ENCODE assay signal across 10 cellular contexts in the genomic region with DNA sequence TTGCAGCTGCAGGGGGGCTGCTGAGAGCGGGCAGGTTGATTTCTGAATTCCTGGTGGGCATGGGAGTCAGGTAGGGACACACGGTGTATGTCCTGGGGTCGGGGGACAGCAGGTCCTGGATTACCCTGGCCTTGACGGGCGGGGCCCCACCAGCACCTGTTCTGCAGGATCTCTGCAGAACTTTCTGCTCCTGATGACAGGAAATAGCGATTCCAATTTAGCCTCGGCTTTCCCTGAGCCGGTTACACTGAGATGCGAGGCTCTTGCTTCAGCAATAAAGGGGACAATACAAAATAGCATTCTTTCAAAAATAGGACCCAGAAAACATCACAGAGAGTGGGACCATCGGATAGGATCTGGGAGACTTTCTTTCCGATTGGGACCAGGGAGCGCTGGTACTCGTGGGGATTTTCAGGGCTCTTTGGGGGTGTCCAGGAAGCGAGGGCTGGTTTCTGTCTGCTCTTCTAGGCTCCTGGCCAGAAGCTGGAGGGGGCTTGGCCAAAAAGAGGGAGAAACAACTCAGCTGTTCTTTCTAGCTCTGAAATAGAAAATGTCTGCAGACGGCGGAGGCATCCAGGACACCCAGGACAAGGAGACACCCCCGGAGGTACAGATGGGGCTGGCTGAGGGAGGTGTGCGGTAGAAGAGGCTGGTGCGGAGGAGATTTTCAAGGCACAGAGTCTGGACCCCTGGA. TPM values are rescaled to one million over a fixed set of nuclear protein-coding genes. Genes with fewer than 3 reads are reported as not detected.
DNase-seq lines count a peak whose midpoint lies in the region; ATAC-seq and TF ChIP-seq lines count a peak whose summit lies in the region.
"Had no signal": no experiment of that assay in that cellular context is flagged by ENCODE, and none has a peak within 500 bp of the region (broad histone marks: within the 10 kb centered on the region; RNA-seq: fewer than 3 reads in every experiment).

No MANE protein-coding gene starts in this region.

- H3K9me3 Mint-ChIP-seq in neural crest cell, result no peaks in the 10 kb centered on the region
- H3K9me3 Mint-ChIP-seq in effector memory CD8-positive, alpha-beta T cell, result no peaks in the 10 kb centered on the region
- H3K9me3 Mint-ChIP-seq: CD4-positive, alpha-beta memory T cell had no signal

- peak overlapping the region; percentile 19 for H3K27ac ChIP-seq in RWPE2 (ENCODE audit: poor library complexity, severe bottlenecking)

- no peaks in the 10 kb centered on the region for H3K27me3 ChIP-seq in RWPE2 (ENCODE audit: insufficient read depth, poor library complexity, severe bottlenecking)

- in situ Hi-C loops in KBM-7 (cut with MboI; ENCODE audit: low pct_unique_long_range_greater_than_20kb, low sequenced_read_pairs), result no loop called here

- TF ChIP-seq CTCF in AG04449 (IDR thresholded peaks at IDR 0.05; ENCODE audit: insufficient read depth, low read length, missing control alignments) (no peak), RWPE2 (IDR thresholded peaks at IDR 0.05; ENCODE audit: poor library complexity, severe bottlenecking) (no peak), neural crest cell (conservative IDR thresholded peaks at IDR 0.05) (no peak)

- ATAC-seq in RWPE2 (ENCODE audit: low read depth), result no peak
- ATAC-seq in effector memory CD8-positive, alpha-beta T cell (replicated peaks), result no peak

- peaks cover 27% of the 10 kb centered on the region for H3K4me1 Mint-ChIP-seq in neural crest cell
- peaks cover 0 to 3% of the 10 kb centered on the region in 2 donors for H3K4me1 Mint-ChIP-seq in effector memory CD8-positive, alpha-beta T cell (ENCODE audit: low read depth in 2 of 2)

- H3K27ac Mint-ChIP-seq in neural crest cell (ENCODE audit: unreplicated experiment), result peak overlapping the region; percentile 54
- H3K27ac Mint-ChIP-seq in effector memory CD8-positive, alpha-beta T cell, result no peak overlapping the region

- H3K4me1 ChIP-seq in RWPE2 (ENCODE audit: insufficient read depth, poor library complexity, severe bottlenecking), result peaks cover 5% of the 10 kb centered on the region

- no peaks in the 10 kb centered on the region for H3K9me3 ChIP-seq in RWPE2 (ENCODE audit: severe bottlenecking)

- H3K4me3 Mint-ChIP-seq in neural crest cell, result peak overlapping the region; percentile 82
- H3K4me3 Mint-ChIP-seq in effector memory CD8-positive, alpha-beta T cell, result no peak overlapping the region
- H3K4me3 Mint-ChIP-seq: CD4-positive, alpha-beta memory T cell had no signal

- no peaks in the 10 kb centered on the region for H3K27me3 Mint-ChIP-seq in neural crest cell (ENCODE audit: low read depth)
- no peaks in the 10 kb centered on the region for H3K27me3 Mint-ChIP-seq in effector memory CD8-positive, alpha-beta T cell

- H3K4me3 ChIP-seq in AG04449 (ENCODE audit: low read depth, low read length) (peak overlapping the region; percentile 95), RWPE2 (ENCODE audit: severe bottlenecking) (peak overlapping the region; percentile 87)

- DNase-seq in AG04449 (ENCODE audit: low read depth, low spot score) (no peak), RWPE2 (ENCODE audit: low spot score) (no peak), fibroblast of peridontal ligament (ENCODE audit: extremely low read depth) (peak; percentile 18), neural crest cell (ENCODE audit: low read depth, low spot score) (no peak), DMS53 (lab: John Stamatoyannopoulos, UW) (no peak), KBM-7 (no peak)
- no peak for DNase-seq in stimulated activated naive CD4-positive, alpha-beta T cell treated with Interleukin-2 at 50 U/mL for 16 hours (lab: John Stamatoyannopoulos, UW)
- DNase-seq in effector memory CD8-positive, alpha-beta T cell, result no peak
- DNase-seq: CD4-positive, alpha-beta memory T cell; GOT3 had no signal

- H3K36me3 Mint-ChIP-seq in neural crest cell (ENCODE audit: low read depth), result no peaks in the 10 kb centered on the region
- peaks cover 2% of the 10 kb centered on the region for H3K36me3 Mint-ChIP-seq in effector memory CD8-positive, alpha-beta T cell (ENCODE audit: insufficient read depth)

- CTCF ChIA-PET in AG04449 (lab: Yijun Ruan, JAX), result interaction anchor here (1.0 to 5.9 kb wide), 9 partner anchors 10 to 81 kb away, joined by 3 to 68 read pairs (median 4); no protein-coding TSS in a partner anchor

- POLR2A ChIA-PET in AG04449 (lab: Yijun Ruan, JAX), result interaction anchor here (0.7 to 1.0 kb wide), 2 partner anchors 9 to 73 kb away, joined by 3 read pairs; no protein-coding TSS in a partner anchor

- peaks cover 32% of the 10 kb centered on the region for H3K36me3 ChIP-seq in RWPE2 (ENCODE audit: low read depth)

RNA-seq across cellular contexts. Expression of gene ZNF205, which starts 0.6 kb away (rescaled TPM):
- total RNA-seq in neural crest cell, result 19.7 and 21.1 TPM in 2 replicates
- total RNA-seq: CD4-positive, alpha-beta memory T cell had no signal

RNA-seq across cellular contexts. Expression of gene ZSCAN10, which starts 13.9 kb away (rescaled TPM):
- not detected in 2 replicates for total RNA-seq in neural crest cell

RNA-seq across cellular contexts. Expression of gene ZNF213, which starts 21.8 kb away (rescaled TPM):
- total RNA-seq in neural crest cell, result 14.9 and 15.9 TPM in 2 replicates

RNA-seq across cellular contexts. Expression of gene IL32, which starts 47.6 kb away (rescaled TPM):
- total RNA-seq in neural crest cell, result not detected in 2 replicates
